29 cellular contexts compared by ENCODE assay signal in genomic region chr2:155517362-155517761, GRCh38.
"Had no signal": no experiment of that assay in that cellular context is flagged by ENCODE, and none has a peak within 500 bp of the region (broad histone marks: within the 10 kb centered on the region; RNA-seq: fewer than 3 reads in every experiment).

No MANE protein-coding gene starts in this region.

- H3K9me3 Mint-ChIP-seq: stimulated activated naive B cell treated with anti-CD40 and anti-IgM and Interleukin-4, amounts not matched to agents 10 μg/mL and 1 μg/mL and 100 μg/mL, for 72 hours; stimulated activated naive CD8-positive, alpha-beta T cell treated with anti-CD3 and anti-CD28 coated beads, Interleukin-15, amount 100 ng/mL, for 72 hours; stimulated activated naive CD8-positive, alpha-beta T cell treated with anti-CD3 and anti-CD28 coated beads, Interleukin-15, Interleukin-2, amounts not matched to agents 100 ng/mL and 50 ng/mL, for 24 hours; type B pancreatic cell had no signal

- FAIRE-seq: urothelium cell line had no signal

- H3K27me3 Mint-ChIP-seq: stimulated activated memory B cell treated with anti-CD40 and anti-IgM and Interleukin-4, amounts not matched to agents 10 μg/mL and 1 μg/mL and 100 μg/mL, for 72 hours; stimulated activated naive B cell treated with anti-CD40 and anti-IgM and Interleukin-4, amounts not matched to agents 10 μg/mL and 1 μg/mL and 100 μg/mL, for 72 hours; stimulated activated naive CD8-positive, alpha-beta T cell treated with anti-CD3 and anti-CD28 coated beads, Interleukin-15, amount 100 ng/mL, for 72 hours; stimulated activated naive CD8-positive, alpha-beta T cell treated with anti-CD3 and anti-CD28 coated beads, Interleukin-15, Interleukin-2, amounts not matched to agents 100 ng/mL and 50 ng/mL, for 24 hours had no signal

- ATAC-seq: stimulated activated effector memory CD8-positive, alpha-beta T cell treated with anti-CD3 and anti-CD28 coated beads, Interleukin-12 subunit alpha, Interleukin-12 subunit beta, amount 100 ng/mL, for 72 hours; stimulated activated memory B cell treated with anti-CD40 and anti-IgM and Interleukin-4, amounts not matched to agents 10 μg/mL and 1 μg/mL and 100 μg/mL, for 72 hours; stimulated activated naive B cell treated with anti-CD40 and anti-IgM and Interleukin-4, amounts not matched to agents 10 μg/mL and 1 μg/mL and 100 μg/mL, for 72 hours; stimulated activated naive CD8-positive, alpha-beta T cell treated with anti-CD3 and anti-CD28 coated beads, Interleukin-15, amount 100 ng/mL, for 72 hours; stimulated activated naive CD8-positive, alpha-beta T cell treated with anti-CD3 and anti-CD28 coated beads, Interleukin-15, Interleukin-2, amounts not matched to agents 100 U/mL and 50 U/mL, for 24 hours; upper lobe of right lung had no signal

- H3K4me1 ChIP-seq: stomach, suprapubic skin, testis, thyroid gland, tibial artery, tibial nerve, transverse colon, upper lobe of left lung, upper lobe of right lung, uterus, vagina had no signal

- H3K27me3 ChIP-seq: stomach, suprapubic skin, testis, thyroid gland, tibial artery, tibial nerve, transverse colon, upper lobe of left lung, upper lobe of right lung, uterus, vagina had no signal

- DNase-seq: stimulated activated CD4-positive, alpha-beta T cell treated with anti-CD3 and anti-CD28 coated beads, Interleukin-2, amount 100 ng/mL, for 48 hours; stimulated activated CD4-positive, alpha-beta T cell treated with anti-CD3 and anti-CD28 coated beads, Interleukin-4, amount 100 ng/mL, for 1 hour; stimulated activated CD4-positive, alpha-beta T cell treated with anti-CD3 and anti-CD28 coated beads, Interleukin-4, amount 100 ng/mL, for 24 hours; stimulated activated CD4-positive, alpha-beta T cell treated with anti-CD3 and anti-CD28 coated beads, Interleukin-4, amount 100 ng/mL, for 4 hours; stimulated activated CD8-positive, alpha-beta memory T cell treated with anti-CD3 and anti-CD28 coated beads, Interleukin-4, amount 100 ng/mL, for 48 hours; stimulated activated naive B cell treated with anti-CD40 and anti-IgM and Interleukin-4, amounts not matched to agents 10 μg/mL and 1 μg/mL and 100 μg/mL, for 72 hours; stimulated activated naive CD4-positive, alpha-beta T cell; stimulated activated naive CD4-positive, alpha-beta T cell treated with Interleukin-2 at 50 U/mL for 16 hours; stimulated activated naive CD8-positive, alpha-beta T cell treated with anti-CD3 and anti-CD28 coated beads, Interleukin-15, amount 100 ng/mL, for 72 hours; stimulated activated naive CD8-positive, alpha-beta T cell treated with anti-CD3 and anti-CD28 coated beads, Interleukin-15, Interleukin-2, amounts not matched to agents 100 U/mL and 50 U/mL, for 24 hours; stomach; substantia nigra; testis; thyroid gland; tibial artery; transverse colon; trophoblast cell; upper lobe of left lung; upper lobe of right lung; uterus had no signal

- H3K27ac Mint-ChIP-seq: stimulated activated effector memory CD8-positive, alpha-beta T cell treated with anti-CD3 and anti-CD28 coated beads, Interleukin-12 subunit alpha, Interleukin-12 subunit beta, amount 100 ng/mL, for 72 hours; stimulated activated memory B cell treated with anti-CD40 and anti-IgM and Interleukin-4, amounts not matched to agents 10 μg/mL and 1 μg/mL and 100 μg/mL, for 72 hours; stimulated activated naive B cell treated with anti-CD40 and anti-IgM and Interleukin-4, amounts not matched to agents 10 μg/mL and 1 μg/mL and 100 μg/mL, for 72 hours; stimulated activated naive CD8-positive, alpha-beta T cell treated with anti-CD3 and anti-CD28 coated beads, Interleukin-15, amount 100 ng/mL, for 72 hours; stimulated activated naive CD8-positive, alpha-beta T cell treated with anti-CD3 and anti-CD28 coated beads, Interleukin-15, Interleukin-2, amounts not matched to agents 100 ng/mL and 50 ng/mL, for 24 hours; type B pancreatic cell had no signal

- H3K27ac ChIP-seq: stomach, suprapubic skin, testis, thoracic aorta, thyroid gland, tibial artery, tibial nerve, transverse colon, upper lobe of left lung, upper lobe of right lung, uterus, vagina had no signal

- H3K36me3 ChIP-seq: stomach, suprapubic skin, thoracic aorta, thyroid gland, tibial artery, tibial nerve, transverse colon, upper lobe of left lung, upper lobe of right lung, uterus, vagina had no signal

- H3K4me1 Mint-ChIP-seq: stimulated activated effector memory CD8-positive, alpha-beta T cell treated with anti-CD3 and anti-CD28 coated beads, Interleukin-12 subunit alpha, Interleukin-12 subunit beta, amount 100 ng/mL, for 72 hours; stimulated activated memory B cell treated with anti-CD40 and anti-IgM and Interleukin-4, amounts not matched to agents 10 μg/mL and 1 μg/mL and 100 μg/mL, for 72 hours; stimulated activated naive B cell treated with anti-CD40 and anti-IgM and Interleukin-4, amounts not matched to agents 10 μg/mL and 1 μg/mL and 100 μg/mL, for 72 hours; stimulated activated naive CD8-positive, alpha-beta T cell treated with anti-CD3 and anti-CD28 coated beads, Interleukin-15, amount 100 ng/mL, for 72 hours had no signal

- H3K4me3 ChIP-seq: stomach, suprapubic skin, testis, thoracic aorta, thyroid gland, tibial artery, tibial nerve, transverse colon, upper lobe of left lung, upper lobe of right lung, uterus, vagina had no signal

- H3K9me3 ChIP-seq: stomach, suprapubic skin, testis, thoracic aorta, thyroid gland, tibial artery, tibial nerve, transverse colon, upper lobe of left lung, upper lobe of right lung, uterus, vagina had no signal

- H3K36me3 Mint-ChIP-seq: stimulated activated effector memory CD8-positive, alpha-beta T cell treated with anti-CD3 and anti-CD28 coated beads, Interleukin-12 subunit alpha, Interleukin-12 subunit beta, amount 100 ng/mL, for 72 hours; stimulated activated memory B cell treated with anti-CD40 and anti-IgM and Interleukin-4, amounts not matched to agents 10 μg/mL and 1 μg/mL and 100 μg/mL, for 72 hours; stimulated activated naive B cell treated with anti-CD40 and anti-IgM and Interleukin-4, amounts not matched to agents 10 μg/mL and 1 μg/mL and 100 μg/mL, for 72 hours; type B pancreatic cell had no signal

- H3K4me3 Mint-ChIP-seq: stimulated activated effector memory CD8-positive, alpha-beta T cell treated with anti-CD3 and anti-CD28 coated beads, Interleukin-12 subunit alpha, Interleukin-12 subunit beta, amount 100 ng/mL, for 72 hours; stimulated activated memory B cell treated with anti-CD40 and anti-IgM and Interleukin-4, amounts not matched to agents 10 μg/mL and 1 μg/mL and 100 μg/mL, for 72 hours; stimulated activated naive B cell treated with anti-CD40 and anti-IgM and Interleukin-4, amounts not matched to agents 10 μg/mL and 1 μg/mL and 100 μg/mL, for 72 hours; stimulated activated naive CD8-positive, alpha-beta T cell treated with anti-CD3 and anti-CD28 coated beads, Interleukin-15, amount 100 ng/mL, for 72 hours; stimulated activated naive CD8-positive, alpha-beta T cell treated with anti-CD3 and anti-CD28 coated beads, Interleukin-15, Interleukin-2, amounts not matched to agents 100 ng/mL and 50 ng/mL, for 24 hours; type B pancreatic cell had no signal
